In the genomic region with DNA sequence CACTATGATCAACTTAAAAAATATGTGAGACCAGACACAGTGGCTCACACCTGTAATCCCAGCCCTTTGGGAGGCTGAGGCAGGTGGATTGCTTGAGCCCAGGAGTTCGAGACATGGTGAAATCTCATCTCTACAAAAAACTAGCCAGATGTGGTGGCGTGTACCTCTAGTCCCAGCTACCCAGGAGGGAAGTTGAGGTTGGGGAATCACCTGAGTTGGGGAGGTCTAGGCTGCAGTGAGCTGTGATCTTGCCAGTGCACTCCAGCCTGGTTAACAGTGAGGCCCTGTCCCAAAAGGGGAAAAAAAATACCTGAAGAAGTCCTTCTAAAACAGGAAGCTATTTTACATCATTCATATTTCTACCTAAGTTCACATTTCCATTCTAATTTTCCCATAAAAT, we compare ENCODE assay signal across 13 cellular contexts.
DNase-seq lines count a peak whose midpoint lies in the region; ATAC-seq and TF ChIP-seq lines count a peak whose summit lies in the region.
"Had no signal": no experiment of that assay in that cellular context is flagged by ENCODE, and none has a peak within 500 bp of the region (broad histone marks: within the 10 kb centered on the region; RNA-seq: fewer than 3 reads in every experiment).

No MANE protein-coding gene starts in this region.

- H3K4me2 ChIP-seq in OCI-LY7 (ENCODE audit: low read length), result no peak overlapping the region
- H3K4me2 ChIP-seq: BLaER1 had no signal

- no peak overlapping the region for H3K4me3 Mint-ChIP-seq in endodermal cell
- H3K4me3 Mint-ChIP-seq: WTC11 had no signal

- H2AFZ ChIP-seq in OCI-LY7 (ENCODE audit: low read length), result no peak overlapping the region

- DNase-seq in OCI-LY7 (ENCODE audit: low spot score), result no peak
- no peak for DNase-seq in H7
- DNase-seq in KBM-7, result no peak
- DNase-seq in endodermal cell, result no peak
- DNase-seq in NCI-H187 treated with DMSO at 0.1 percent for 48 hours (lab: John Stamatoyannopoulos, UW), result no peak
- DNase-seq: GF-D8, NCI-H748 treated with DMSO at 0.1 percent for 48 hours had no signal

- H4K20me1 ChIP-seq in OCI-LY7 (ENCODE audit: insufficient read depth, low read length), result no peaks in the 10 kb centered on the region
- H4K20me1 ChIP-seq: BLaER1 had no signal

- peaks cover 16% of the 10 kb centered on the region for H3K4me1 ChIP-seq in OCI-LY7 (ENCODE audit: insufficient read depth, low read length, poor library complexity, severe bottlenecking)
- H3K4me1 ChIP-seq in endodermal cell (ENCODE audit: control insufficient read depth, insufficient read depth, low read length), result no peaks in the 10 kb centered on the region
- H3K4me1 ChIP-seq: BLaER1, breast epithelium had no signal

- BruUV-seq in OCI-LY7 (replicated peaks; lab: Mats Ljungman, UMichigan), result no TSS peak

- H3K27ac Mint-ChIP-seq in endodermal cell, result no peak overlapping the region
- H3K27ac Mint-ChIP-seq: WTC11 had no signal

- in situ Hi-C loops in KBM-7 (cut with MboI; ENCODE audit: low pct_unique_long_range_greater_than_20kb, low sequenced_read_pairs), result no loop called here

- H3K36me3 Mint-ChIP-seq in endodermal cell (ENCODE audit: low read depth), result no peaks in the 10 kb centered on the region
- H3K36me3 Mint-ChIP-seq: WTC11 had no signal

- H3K27me3 ChIP-seq in H7 (ENCODE audit: control insufficient read depth, insufficient read depth, low read length) (no peaks in the 10 kb centered on the region), endodermal cell (ENCODE audit: control insufficient read depth, insufficient read depth, low read length, poor library complexity, severe bottlenecking) (no peaks in the 10 kb centered on the region)
- H3K27me3 ChIP-seq: BLaER1, breast epithelium had no signal

- H3K9me2 ChIP-seq in OCI-LY7 (ENCODE audit: insufficient read depth, low read length), result no peaks in the 10 kb centered on the region

- H3K4me3 ChIP-seq in OCI-LY7 (ENCODE audit: low read depth, low read length, poor library complexity, severe bottlenecking) (no peak overlapping the region), H7 (ENCODE audit: insufficient read depth, low read depth, low read length) (no peak overlapping the region), endodermal cell (ENCODE audit: low read length) (no peak overlapping the region)
- H3K4me3 ChIP-seq: BLaER1, breast epithelium had no signal

- intact Hi-C loops in OCI-LY7 (cut with micrococcal nuclease; ENCODE audit: unreplicated experiment), result no loop called here

- no peak for TF ChIP-seq CTCF in OCI-LY7 (conservative IDR thresholded peaks at IDR 0.05; ENCODE audit: low read length)
- no peak for TF ChIP-seq CTCF in endodermal cell (conservative IDR thresholded peaks at IDR 0.05)

- H3K27me3 Mint-ChIP-seq in endodermal cell (ENCODE audit: insufficient read depth), result no peaks in the 10 kb centered on the region

- CTCF ChIA-PET in OCI-LY7 (lab: Charles Lee; ENCODE audit: unreplicated experiment), result no interaction called here

- ATAC-seq in GM18519 (IDR thresholded peaks at IDR 0.05; ENCODE audit: low FRiP score, unreplicated experiment) (peak; percentile 20), GM21381 (IDR thresholded peaks at IDR 0.05; ENCODE audit: unreplicated experiment) (peak; percentile 48), HG02973 (IDR thresholded peaks at IDR 0.05; ENCODE audit: unreplicated experiment) (peak; percentile 54)
- ATAC-seq: WTC11 had no signal

- 88% methylated on average over 2 of the region's 2 CpGs; no CpG with 5 or more reads in 1 of the 2 experiments for WGBS in endodermal cell (ENCODE audit: insufficient coverage in 1 of 2, insufficient read length in 1 of 2), 2 experiments

- H3K9me3 Mint-ChIP-seq in endodermal cell, result no peaks in the 10 kb centered on the region
- H3K9me3 Mint-ChIP-seq: WTC11 had no signal

- H3K79me2 ChIP-seq in OCI-LY7 (ENCODE audit: insufficient read depth, low read depth, low read length), result no peaks in the 10 kb centered on the region

- H3K4me1 Mint-ChIP-seq in endodermal cell, result no peaks in the 10 kb centered on the region

- H3K27ac ChIP-seq in OCI-LY7 (ENCODE audit: low read depth, low read length, poor library complexity, severe bottlenecking) (peak overlapping the region; percentile 41), endodermal cell (ENCODE audit: low read depth, low read length) (no peak overlapping the region)
- H3K27ac ChIP-seq: BLaER1, breast epithelium had no signal

- H3K36me3 ChIP-seq in OCI-LY7 (ENCODE audit: insufficient read depth, low read length) (peaks cover 97% of the 10 kb centered on the region), H7 (replicated peaks; ENCODE audit: control insufficient read depth, insufficient read depth, low read length) (no peaks in the 10 kb centered on the region), endodermal cell (ENCODE audit: control insufficient read depth, insufficient read depth, low read length) (no peaks in the 10 kb centered on the region)
- H3K36me3 ChIP-seq: BLaER1, breast epithelium had no signal

- POLR2A ChIA-PET in OCI-LY7 (lab: Charles Lee), result no interaction called here

- no peak overlapping the region for H3K9ac ChIP-seq in endodermal cell (ENCODE audit: extremely low read depth, low read length, poor library complexity, severe bottlenecking)
- H3K9ac ChIP-seq: BLaER1 had no signal

- H3K9me3 ChIP-seq in OCI-LY7 (ENCODE audit: low read length), result no peaks in the 10 kb centered on the region
- no peaks in the 10 kb centered on the region for H3K9me3 ChIP-seq in endodermal cell (ENCODE audit: control insufficient read depth, low read length)
- H3K9me3 ChIP-seq: BLaER1, breast epithelium had no signal
